8 cellular contexts compared by ENCODE assay signal in genomic region chr7:85890244-85890811, GRCh38.
DNase-seq lines count a peak whose midpoint lies in the region; ATAC-seq and TF ChIP-seq lines count a peak whose summit lies in the region.

No MANE protein-coding gene starts in this region.

- DNase-seq in AG09309 (ENCODE audit: low read depth) (peak; percentile 2), NCI-H82 (lab: John Stamatoyannopoulos, UW) (peak; percentile 62), dedifferentiated amniotic fluid mesenchymal stem cell (ENCODE audit: extremely low spot score) (peak; percentile 36), neural crest cell (ENCODE audit: low read depth, low spot score) (no peak)
- no peak for DNase-seq in activated CD4-positive, CD25-positive, alpha-beta regulatory T cell (lab: John Stamatoyannopoulos, UW)

- H3K27ac Mint-ChIP-seq in neural crest cell (ENCODE audit: unreplicated experiment), result no peak overlapping the region

- no peaks in the 10 kb centered on the region for H3K36me3 Mint-ChIP-seq in neural crest cell (ENCODE audit: low read depth)

- TF ChIP-seq CTCF in AG09309 (IDR thresholded peaks at IDR 0.05; ENCODE audit: control insufficient read depth, insufficient read depth, low read depth, low read length, missing control alignments), result peak; percentile 44
- TF ChIP-seq CTCF in neural crest cell (conservative IDR thresholded peaks at IDR 0.05), result peak; percentile 85

- ATAC-seq in GM18870 (IDR thresholded peaks at IDR 0.05; ENCODE audit: unreplicated experiment), result peak; percentile 88
- ATAC-seq in HG03354 (IDR thresholded peaks at IDR 0.05; ENCODE audit: poor library complexity, severe bottlenecking, unreplicated experiment), result peak; percentile 84
- no peak for ATAC-seq in HG03108 (IDR thresholded peaks at IDR 0.05; ENCODE audit: unreplicated experiment)

- no peaks in the 10 kb centered on the region for H3K27me3 Mint-ChIP-seq in neural crest cell (ENCODE audit: low read depth)

- no peaks in the 10 kb centered on the region for H3K9me3 Mint-ChIP-seq in neural crest cell

- no peak overlapping the region for H3K4me3 Mint-ChIP-seq in neural crest cell

- no peak overlapping the region for H3K4me3 ChIP-seq in AG09309 (ENCODE audit: control insufficient read depth, low read depth, low read length)

- H3K4me1 Mint-ChIP-seq in neural crest cell, result no peaks in the 10 kb centered on the region

Comparison
In these comparisons a context has a peak if more than half of its experiments do, and no peak if none do; other contexts are left out.
1. DNase-seq: peak in AG09309 (single experiment), NCI-H82 (single experiment) and dedifferentiated amniotic fluid mesenchymal stem cell (single experiment); none in neural crest cell (single experiment) and activated CD4-positive, CD25-positive, alpha-beta regulatory T cell (0 of 4).